In genomic region chr2:216478791-216479190, GRCh38 we compare ENCODE assay signal across 10 cellular contexts.
"Had no signal": no experiment of that assay in that cellular context is flagged by ENCODE, and none has a peak within 500 bp of the region (broad histone marks: within the 10 kb centered on the region; RNA-seq: fewer than 3 reads in every experiment).

No MANE protein-coding gene starts in this region.

- H3K9me3 ChIP-seq: left ventricle myocardium inferior, sigmoid colon, testis had no signal

- H3K27me3 ChIP-seq: sigmoid colon, testis had no signal

- H3K4me3 ChIP-seq: left ventricle myocardium inferior, sigmoid colon, testis had no signal

- DNase-seq: activated CD4-positive, alpha-beta T cell treated with anti-CD3 and anti-CD28 coated beads, Interleukin-2, amount 50 U/mL, for 4 hours; activated CD8-positive, alpha-beta memory T cell treated with anti-CD3 and anti-CD28 coated beads, Interleukin-2, amount 10 ng/mL, durations not matched to agents 7 days and 5 days; activated gamma-delta T cell treated with Interleukin-2 at 50 U/mL for 16 hours; activated naive CD8-positive, alpha-beta T cell treated with anti-CD3 and anti-CD28 coated beads, Interleukin-2, amount 10 ng/mL, durations not matched to agents 7 days and 5 days; aorta; left ventricle myocardium inferior; nephron progenitor cell; sigmoid colon; T-helper 17 cell had no signal

- ATAC-seq: activated CD8-positive, alpha-beta memory T cell treated with anti-CD3 and anti-CD28 coated beads, Interleukin-2, amount 10 ng/mL, durations not matched to agents 7 days and 5 days; T-helper 17 cell had no signal

- H3K4me1 ChIP-seq: left ventricle myocardium inferior, sigmoid colon had no signal

- H3K27ac Mint-ChIP-seq: activated CD8-positive, alpha-beta memory T cell treated with anti-CD3 and anti-CD28 coated beads, Interleukin-2, amount 10 ng/mL, durations not matched to agents 7 days and 5 days; activated naive CD8-positive, alpha-beta T cell treated with anti-CD3 and anti-CD28 coated beads, Interleukin-2, amount 10 ng/mL, durations not matched to agents 7 days and 5 days; nephron progenitor cell; T-helper 17 cell had no signal

- H3K9me3 Mint-ChIP-seq: activated naive CD8-positive, alpha-beta T cell treated with anti-CD3 and anti-CD28 coated beads, Interleukin-2, amount 10 ng/mL, durations not matched to agents 7 days and 5 days; nephron progenitor cell had no signal

- H3K27ac ChIP-seq: left ventricle myocardium inferior, sigmoid colon had no signal

- H3K4me3 Mint-ChIP-seq: activated CD8-positive, alpha-beta memory T cell treated with anti-CD3 and anti-CD28 coated beads, Interleukin-2, amount 10 ng/mL, durations not matched to agents 7 days and 5 days; activated naive CD8-positive, alpha-beta T cell treated with anti-CD3 and anti-CD28 coated beads, Interleukin-2, amount 10 ng/mL, durations not matched to agents 7 days and 5 days; nephron progenitor cell; T-helper 17 cell had no signal
